ENCODE assay signal across 9 cellular contexts in the genomic region with DNA sequence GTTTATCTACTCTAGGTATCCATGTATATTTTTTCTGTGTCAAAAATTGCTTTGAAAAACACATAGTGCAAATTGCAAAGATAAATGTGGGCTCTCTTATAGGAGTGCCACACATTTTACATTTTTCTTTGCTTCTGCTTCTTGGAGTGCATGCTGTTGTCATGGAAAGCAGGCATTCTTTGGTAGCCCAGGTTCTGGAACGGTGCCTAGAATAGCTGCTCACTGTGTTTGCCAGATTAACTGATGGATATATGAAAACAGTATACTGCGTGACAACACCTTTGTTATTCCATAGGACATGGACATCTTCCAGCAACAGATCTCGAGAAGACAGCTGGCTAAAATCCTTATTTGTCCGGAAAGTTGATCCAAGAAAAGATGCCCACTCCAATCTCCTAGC. TPM values are rescaled to one million over a fixed set of nuclear protein-coding genes. Genes with fewer than 3 reads are reported as not detected.
DNase-seq lines count a peak whose midpoint lies in the region; ATAC-seq and TF ChIP-seq lines count a peak whose summit lies in the region.
"Had no signal": no experiment of that assay in that cellular context is flagged by ENCODE, and none has a peak within 500 bp of the region (broad histone marks: within the 10 kb centered on the region; RNA-seq: fewer than 3 reads in every experiment).

No MANE protein-coding gene starts in this region.

- TF ChIP-seq CTCF in endothelial cell (IDR thresholded peaks at IDR 0.05; ENCODE audit: unreplicated experiment) = no peak

- no peak overlapping the region for H3K27ac Mint-ChIP-seq in endothelial cell (ENCODE audit: unreplicated experiment)
- H3K27ac Mint-ChIP-seq in stimulated activated effector memory CD8-positive, alpha-beta T cell treated with anti-CD3 and anti-CD28 coated beads, Interleukin-12 subunit alpha, Interleukin-12 subunit beta, amount 100 ng/mL, for 72 hours = peak overlapping the region; percentile 18

- peaks cover 9% of the 10 kb centered on the region for H3K36me3 Mint-ChIP-seq in endothelial cell (ENCODE audit: low read depth, unreplicated experiment)
- peaks cover 55% of the 10 kb centered on the region for H3K36me3 Mint-ChIP-seq in stimulated activated effector memory CD8-positive, alpha-beta T cell treated with anti-CD3 and anti-CD28 coated beads, Interleukin-12 subunit alpha, Interleukin-12 subunit beta, amount 100 ng/mL, for 72 hours

- no peak for ATAC-seq in stimulated activated effector memory CD8-positive, alpha-beta T cell treated with anti-CD3 and anti-CD28 coated beads, Interleukin-12 subunit alpha, Interleukin-12 subunit beta, amount 100 ng/mL, for 72 hours
- ATAC-seq in GM18873 (IDR thresholded peaks at IDR 0.05; ENCODE audit: low FRiP score, unreplicated experiment) = no peak

- DNase-seq in DMS 273 (lab: John Stamatoyannopoulos, UW; ENCODE audit: unreplicated experiment) (peak; percentile 32), DMS 273 treated with DMSO at 0.1 percent for 48 hours (lab: John Stamatoyannopoulos, UW) (no peak), NCI-H446 treated with DMSO at 0.1 percent for 48 hours (lab: John Stamatoyannopoulos, UW) (peak; percentile 72), endothelial cell (ENCODE audit: low spot score) (no peak), globus pallidus (ENCODE audit: low spot score) (no peak), A172 (ENCODE audit: low spot score) (no peak)
- DNase-seq in stimulated activated effector memory CD8-positive, alpha-beta T cell treated with anti-CD3 and anti-CD28 coated beads, Interleukin-12 subunit alpha, Interleukin-12 subunit beta, amount 100 ng/mL, for 72 hours (ENCODE audit: low spot score in 2 of 2) = no peak
- DNase-seq: Karpas-422 had no signal

- H3K4me1 Mint-ChIP-seq in endothelial cell (ENCODE audit: unreplicated experiment) = no peaks in the 10 kb centered on the region
- H3K4me1 Mint-ChIP-seq in stimulated activated effector memory CD8-positive, alpha-beta T cell treated with anti-CD3 and anti-CD28 coated beads, Interleukin-12 subunit alpha, Interleukin-12 subunit beta, amount 100 ng/mL, for 72 hours = peaks cover 13% of the 10 kb centered on the region

- H3K27me3 Mint-ChIP-seq in endothelial cell (ENCODE audit: unreplicated experiment) = no peaks in the 10 kb centered on the region

- peak overlapping the region; percentile 7 for H3K4me3 Mint-ChIP-seq in endothelial cell (ENCODE audit: unreplicated experiment)
- H3K4me3 Mint-ChIP-seq in stimulated activated effector memory CD8-positive, alpha-beta T cell treated with anti-CD3 and anti-CD28 coated beads, Interleukin-12 subunit alpha, Interleukin-12 subunit beta, amount 100 ng/mL, for 72 hours = no peak overlapping the region

- H3K9me3 Mint-ChIP-seq in endothelial cell (ENCODE audit: unreplicated experiment) = no peaks in the 10 kb centered on the region
- no peaks in the 10 kb centered on the region for H3K9me3 Mint-ChIP-seq in stimulated activated effector memory CD8-positive, alpha-beta T cell treated with anti-CD3 and anti-CD28 coated beads, Interleukin-12 subunit alpha, Interleukin-12 subunit beta, amount 100 ng/mL, for 72 hours

RNA-seq across cellular contexts. Expression of a gene that starts 13.4 kb away (rescaled TPM):
- total RNA-seq in endothelial cell (ENCODE audit: unreplicated experiment) = 39.4 TPM
- total RNA-seq in A172 (2014; rRNA removed; shearing (Covaris generic)) = 67.5 and 75.5 TPM in 2 replicates

RNA-seq across cellular contexts. Expression of a gene that starts 26.2 kb away (rescaled TPM):
- total RNA-seq in endothelial cell (ENCODE audit: unreplicated experiment) = 11.7 TPM
- 23.3 and 26.9 TPM in 2 replicates for total RNA-seq in A172 (2014; rRNA removed; shearing (Covaris generic))

Comparison
In these comparisons a context has a peak if more than half of its experiments do, and no peak if none do; other contexts are left out.
1. DNase-seq: peak in DMS 273 (single experiment) and NCI-H446 treated with DMSO at 0.1 percent for 48 hours (single experiment); none in DMS 273 treated with DMSO at 0.1 percent for 48 hours (single experiment), endothelial cell (single experiment), stimulated activated effector memory CD8-positive, alpha-beta T cell treated with anti-CD3 and anti-CD28 coated beads, Interleukin-12 subunit alpha, Interleukin-12 subunit beta, amount 100 ng/mL, for 72 hours (0 of 2), globus pallidus (single experiment) and A172 (single experiment).